In genomic region chr7:69502358-69502757, GRCh38 we compare ENCODE assay signal across 9 cellular contexts.
"Had no signal": no experiment of that assay in that cellular context is flagged by ENCODE, and none has a peak within 500 bp of the region (broad histone marks: within the 10 kb centered on the region; RNA-seq: fewer than 3 reads in every experiment).

No MANE protein-coding gene starts in this region.

- DNase-seq: activated CD4-positive, alpha-beta memory T cell treated with anti-CD3 and anti-CD28 coated beads, Interleukin-2, amount 10 ng/mL, durations not matched to agents 7 days and 5 days; activated naive CD8-positive, alpha-beta T cell treated with anti-CD3 and anti-CD28 coated beads, Interleukin-2, amount 10 ng/mL, durations not matched to agents 7 days and 5 days; kidney; left ventricle myocardium inferior; stimulated activated CD4-positive, alpha-beta T cell treated with anti-CD3 and anti-CD28 coated beads, Interleukin-4, amount 100 ng/mL, for 4 hours; T-cell; T1000 had no signal

- H3K4me3 ChIP-seq: left ventricle myocardium inferior, tibial nerve had no signal

- H3K27me3 ChIP-seq: tibial nerve had no signal

- H3K4me1 ChIP-seq: left ventricle myocardium inferior, tibial nerve had no signal

- ATAC-seq: natural killer cell treated with Interleukin-12 subunit alpha and Interleukin-12 subunit beta and Interleukin-15 and Interleukin-18, amount 100 ng/mL, for 72 hours; T-cell had no signal

- H3K27ac ChIP-seq: left ventricle myocardium inferior, tibial nerve had no signal

- H3K36me3 ChIP-seq: left ventricle myocardium inferior, tibial nerve had no signal
